Comparison of ENCODE assay signal across 13 cellular contexts in the genomic region with DNA sequence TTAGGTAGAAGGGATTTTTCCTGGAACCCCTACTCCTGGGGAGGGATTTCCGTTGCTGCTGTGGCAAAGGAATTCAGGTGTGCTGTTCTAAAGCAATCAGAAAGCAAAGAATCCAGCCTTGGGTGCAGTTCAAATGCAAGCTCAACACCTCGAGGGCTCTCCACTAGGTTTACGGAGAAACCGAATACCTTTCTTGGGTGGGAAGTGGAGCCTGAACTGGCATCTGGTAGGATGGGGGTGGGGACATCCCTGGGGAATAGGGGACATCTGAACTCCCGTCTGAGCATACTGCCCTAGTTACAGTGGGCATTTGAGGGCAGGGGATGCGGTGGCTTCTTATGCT. TPM values are rescaled to one million over a fixed set of nuclear protein-coding genes. Genes with fewer than 3 reads are reported as not detected.
A peak's percentile ranks its signal among the peaks of the same experiment; 100 is the strongest.
DNase-seq lines count a peak whose midpoint lies in the region; ATAC-seq and TF ChIP-seq lines count a peak whose summit lies in the region.
"Had no signal": no experiment of that assay in that cellular context is flagged by ENCODE, and none has a peak within 500 bp of the region (broad histone marks: within the 10 kb centered on the region; RNA-seq: fewer than 3 reads in every experiment).

No MANE protein-coding gene starts in this region.

- ATAC-seq in GM18498 (IDR thresholded peaks at IDR 0.05; ENCODE audit: unreplicated experiment): no peak
- no peak for ATAC-seq in GM19328 (IDR thresholded peaks at IDR 0.05; ENCODE audit: unreplicated experiment)
- ATAC-seq: CD8-positive, alpha-beta T cell; natural killer cell treated with Interleukin-12 subunit alpha and Interleukin-12 subunit beta and Interleukin-15 and Interleukin-18, amount 100 ng/mL, for 72 hours had no signal

- peaks cover 13% of the 10 kb centered on the region; the same call in 1 of the 2 replicates for H3K79me2 ChIP-seq in OCI-LY7 (ENCODE audit: insufficient read depth, low read depth, low read length)

- H3K27me3 ChIP-seq in iPS-18a (ENCODE audit: control insufficient read depth, insufficient read depth, low read length): peaks cover 8% of the 10 kb centered on the region

- H3K36me3 Mint-ChIP-seq in progenitor cell of endocrine pancreas (ENCODE audit: insufficient read depth): no peaks in the 10 kb centered on the region
- H3K36me3 Mint-ChIP-seq: CD8-positive, alpha-beta T cell; natural killer cell treated with Interleukin-12 subunit alpha and Interleukin-12 subunit beta and Interleukin-15 and Interleukin-18, amount 100 ng/mL, for 72 hours had no signal

- no peak for TF ChIP-seq CTCF in GM12864 (IDR thresholded peaks at IDR 0.05; ENCODE audit: low read depth, low read length, missing control alignments)
- no peak for TF ChIP-seq CTCF in OCI-LY7 (conservative IDR thresholded peaks at IDR 0.05; ENCODE audit: low read length)
- no peak for TF ChIP-seq CTCF in progenitor cell of endocrine pancreas (IDR thresholded peaks at IDR 0.05; ENCODE audit: unreplicated experiment)

- H3K4me3 ChIP-seq in GM12864 (ENCODE audit: low read depth, low read length) (peak overlapping the region; percentile 94), OCI-LY7 (ENCODE audit: low read depth, low read length, poor library complexity, severe bottlenecking) (peak overlapping the region; percentile 93), iPS-18a (ENCODE audit: low read length) (peak overlapping the region; percentile 58)

- H3K9me3 ChIP-seq in OCI-LY7 (ENCODE audit: low read length) (no peaks in the 10 kb centered on the region), iPS-18a (ENCODE audit: control insufficient read depth, low read depth, low read length) (no peaks in the 10 kb centered on the region)

- peak overlapping the region; percentile 91 for H3K27ac Mint-ChIP-seq in progenitor cell of endocrine pancreas
- H3K27ac Mint-ChIP-seq: CD8-positive, alpha-beta T cell; natural killer cell treated with Interleukin-12 subunit alpha and Interleukin-12 subunit beta and Interleukin-15 and Interleukin-18, amount 100 ng/mL, for 72 hours had no signal

- H3K4me1 Mint-ChIP-seq in progenitor cell of endocrine pancreas (ENCODE audit: low read depth): peaks cover 17% of the 10 kb centered on the region

- H2AFZ ChIP-seq in OCI-LY7 (ENCODE audit: low read length): no peak overlapping the region; the same call in 1 of the 2 replicates

- H3K36me3 ChIP-seq in OCI-LY7 (ENCODE audit: insufficient read depth, low read length) (no peaks in the 10 kb centered on the region), iPS-18a (ENCODE audit: control insufficient read depth, low read depth, low read length) (no peaks in the 10 kb centered on the region)

- no peaks in the 10 kb centered on the region for H3K9me2 ChIP-seq in OCI-LY7 (ENCODE audit: insufficient read depth, low read length)

- CTCF ChIA-PET in OCI-LY7 (lab: Charles Lee; ENCODE audit: unreplicated experiment): no interaction called here

- H3K4me3 Mint-ChIP-seq in progenitor cell of endocrine pancreas (ENCODE audit: low read depth): peak overlapping the region; percentile 92

- DNase-seq in GM12864 (ENCODE audit: low read depth): no peak
- no peak for DNase-seq in OCI-LY7 (ENCODE audit: low spot score)
- DNase-seq in progenitor cell of endocrine pancreas (ENCODE audit: low spot score, unreplicated experiment): no peak
- no peak for DNase-seq in SW480 (ENCODE audit: low spot score)
- DNase-seq in mesenteric fat pad (ENCODE audit: low spot score): no peak
- DNase-seq: amniotic stem cell; CD8-positive, alpha-beta T cell; Kasumi-1; NCI-H446 had no signal

- H3K9ac ChIP-seq in iPS-18a (ENCODE audit: low read length): no peak overlapping the region

- POLR2A ChIA-PET in OCI-LY7 (lab: Charles Lee): no interaction called here

- peak overlapping the region; percentile 58 for H3K4me2 ChIP-seq in OCI-LY7 (ENCODE audit: low read length)

- H3K4me1 ChIP-seq in OCI-LY7 (ENCODE audit: insufficient read depth, low read length, poor library complexity, severe bottlenecking) (peaks cover 19% of the 10 kb centered on the region), iPS-18a (ENCODE audit: control insufficient read depth, low read depth, low read length) (peaks cover 8% of the 10 kb centered on the region)

- no peaks in the 10 kb centered on the region for H4K20me1 ChIP-seq in OCI-LY7 (ENCODE audit: insufficient read depth, low read length)

- H3K27ac ChIP-seq in OCI-LY7 (ENCODE audit: low read depth, low read length, poor library complexity, severe bottlenecking) (no peak overlapping the region), iPS-18a (ENCODE audit: low read length) (no peak overlapping the region)

- no TSS peak for BruUV-seq in OCI-LY7 (replicated peaks; lab: Mats Ljungman, UMichigan)

- H3K9me3 Mint-ChIP-seq in progenitor cell of endocrine pancreas (ENCODE audit: low read depth): no peaks in the 10 kb centered on the region
- H3K9me3 Mint-ChIP-seq: CD8-positive, alpha-beta T cell had no signal

- intact Hi-C loops in OCI-LY7 (cut with micrococcal nuclease; ENCODE audit: unreplicated experiment): no loop called here

- H3K27me3 Mint-ChIP-seq in progenitor cell of endocrine pancreas: peaks cover 13% of the 10 kb centered on the region

RNA-seq across cellular contexts. Expression of a gene that starts 1.5 kb away (rescaled TPM):
- total RNA-seq in OCI-LY7 (2014; rRNA removed; shearing (Covaris generic)): 11.1 and 13.7 TPM in 2 replicates
- total RNA-seq in OCI-LY7 (2022) (19.9 and 20.4 TPM in 2 replicates), progenitor cell of endocrine pancreas (12.4 and 12.8 TPM in 2 replicates), mesenteric fat pad (4.1 TPM)
- total RNA-seq: CD8-positive, alpha-beta T cell had no signal
